ENCODE assay signal across 8 cellular contexts in the genomic region with DNA sequence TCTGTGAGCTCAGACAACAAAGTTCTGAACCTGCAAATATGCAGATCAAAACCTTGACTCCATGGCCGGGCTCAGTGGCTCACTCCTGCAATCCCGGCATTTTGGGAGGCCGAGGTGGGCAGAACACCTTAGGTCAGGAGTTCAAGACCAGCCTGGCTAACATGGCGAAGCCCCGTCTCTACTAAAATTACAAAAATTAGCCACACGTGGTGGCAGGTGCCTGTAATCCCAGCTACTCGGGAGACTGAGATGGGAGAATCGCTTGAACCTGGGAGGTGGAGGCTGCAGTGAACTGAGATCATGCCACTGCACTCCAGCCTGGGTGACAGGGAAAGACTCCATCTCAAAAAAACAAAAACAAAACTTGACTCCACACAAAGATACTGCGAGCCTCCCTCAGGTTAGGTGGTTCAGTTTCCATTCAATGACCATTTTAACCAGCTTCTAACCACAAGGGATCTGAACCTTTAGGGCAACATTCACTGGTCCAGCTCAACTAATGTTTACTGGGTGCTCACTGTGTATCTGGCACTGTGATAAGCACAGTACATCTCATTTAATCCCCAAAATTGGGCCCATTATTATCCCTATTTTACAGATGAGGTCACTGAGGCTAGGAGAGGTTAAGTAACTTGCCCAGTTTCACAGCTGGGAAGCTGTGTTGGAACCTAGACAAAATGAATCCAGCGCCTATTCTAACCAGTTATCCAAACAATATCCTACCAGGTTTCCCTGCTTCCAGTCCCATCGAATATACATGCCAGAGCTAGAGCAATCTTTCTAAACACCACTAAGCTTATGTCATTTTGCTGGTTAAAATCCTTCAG. TPM values are rescaled to one million over a fixed set of nuclear protein-coding genes. Genes with fewer than 3 reads are reported as not detected.
DNase-seq lines count a peak whose midpoint lies in the region; ATAC-seq and TF ChIP-seq lines count a peak whose summit lies in the region.

No MANE protein-coding gene starts in this region.

- peaks cover 72% of the 10 kb centered on the region for H3K36me3 Mint-ChIP-seq in stimulated activated naive CD8-positive, alpha-beta T cell treated with anti-CD3 and anti-CD28 coated beads, Interleukin-15, Interleukin-2, amounts not matched to agents 100 ng/mL and 50 ng/mL, for 24 hours (ENCODE audit: low read depth)
- peaks cover 63% of the 10 kb centered on the region for H3K36me3 Mint-ChIP-seq in activated naive CD8-positive, alpha-beta T cell treated with anti-CD3 and anti-CD28 coated beads, Interleukin-2, amount 50 U/mL, for 24 hours (ENCODE audit: low read depth)

- no peak for TF ChIP-seq POLR2A in vagina (IDR thresholded peaks at IDR 0.05)

- peak overlapping the region; percentile 99 for H3K4me3 Mint-ChIP-seq in stimulated activated naive CD8-positive, alpha-beta T cell treated with anti-CD3 and anti-CD28 coated beads, Interleukin-15, Interleukin-2, amounts not matched to agents 100 ng/mL and 50 ng/mL, for 24 hours
- H3K4me3 Mint-ChIP-seq in activated naive CD8-positive, alpha-beta T cell treated with anti-CD3 and anti-CD28 coated beads, Interleukin-2, amount 50 U/mL, for 24 hours = peak overlapping the region; percentile 98

- intact Hi-C loops in vagina (cut with DNase I) = loop anchor here (10.0 kb wide), 1 partner anchor 584 kb away; no protein-coding TSS in a partner anchor

- no peak for TF ChIP-seq CTCF in vagina (IDR thresholded peaks at IDR 0.05)

- peak overlapping the region; percentile 100 for H3K27ac Mint-ChIP-seq in stimulated activated naive CD8-positive, alpha-beta T cell treated with anti-CD3 and anti-CD28 coated beads, Interleukin-15, Interleukin-2, amounts not matched to agents 100 ng/mL and 50 ng/mL, for 24 hours
- peak overlapping the region; percentile 100 for H3K27ac Mint-ChIP-seq in activated naive CD8-positive, alpha-beta T cell treated with anti-CD3 and anti-CD28 coated beads, Interleukin-2, amount 50 U/mL, for 24 hours

- H3K36me3 ChIP-seq in vagina = peaks cover 0 to 45% of the 10 kb centered on the region in 2 donors

- no peaks in the 10 kb centered on the region for H3K27me3 ChIP-seq in vagina

- ATAC-seq in stimulated activated naive CD8-positive, alpha-beta T cell treated with anti-CD3 and anti-CD28 coated beads, Interleukin-15, Interleukin-2, amounts not matched to agents 100 U/mL and 50 U/mL, for 24 hours = no peak
- no peak for ATAC-seq in activated naive CD8-positive, alpha-beta T cell treated with anti-CD3 and anti-CD28 coated beads, Interleukin-2, amount 50 U/mL, for 24 hours
- ATAC-seq in GM18517 (IDR thresholded peaks at IDR 0.05; ENCODE audit: unreplicated experiment) (no peak), HG02938 (IDR thresholded peaks at IDR 0.05; ENCODE audit: unreplicated experiment) (no peak)

- H3K27ac ChIP-seq in vagina = no peak overlapping the region

- no peaks in the 10 kb centered on the region for H3K9me3 ChIP-seq in vagina

- H3K4me1 ChIP-seq in vagina = peaks cover 25% of the 10 kb centered on the region

- no peak for DNase-seq in stimulated activated naive CD8-positive, alpha-beta T cell treated with anti-CD3 and anti-CD28 coated beads, Interleukin-15, Interleukin-2, amounts not matched to agents 100 U/mL and 50 U/mL, for 24 hours
- no peak for DNase-seq in activated naive CD8-positive, alpha-beta T cell treated with anti-CD3 and anti-CD28 coated beads, Interleukin-2, amount 50 U/mL, for 24 hours
- peak; percentile 21 for DNase-seq in iris pigment epithelial cell (ENCODE audit: low read depth)
- DNase-seq in vagina (ENCODE audit: extremely low spot score in 2 of 2) = no peak
- DNase-seq in inferior parietal cortex (ENCODE audit: extremely low spot score) = no peak

- H3K4me1 Mint-ChIP-seq in stimulated activated naive CD8-positive, alpha-beta T cell treated with anti-CD3 and anti-CD28 coated beads, Interleukin-15, Interleukin-2, amounts not matched to agents 100 ng/mL and 50 ng/mL, for 24 hours (ENCODE audit: low read depth) = peaks cover 58% of the 10 kb centered on the region
- peaks cover 62% of the 10 kb centered on the region for H3K4me1 Mint-ChIP-seq in activated naive CD8-positive, alpha-beta T cell treated with anti-CD3 and anti-CD28 coated beads, Interleukin-2, amount 50 U/mL, for 24 hours

- H3K27me3 Mint-ChIP-seq in stimulated activated naive CD8-positive, alpha-beta T cell treated with anti-CD3 and anti-CD28 coated beads, Interleukin-15, Interleukin-2, amounts not matched to agents 100 ng/mL and 50 ng/mL, for 24 hours = no peaks in the 10 kb centered on the region
- no peaks in the 10 kb centered on the region for H3K27me3 Mint-ChIP-seq in activated naive CD8-positive, alpha-beta T cell treated with anti-CD3 and anti-CD28 coated beads, Interleukin-2, amount 50 U/mL, for 24 hours

- no peaks in the 10 kb centered on the region for H3K9me3 Mint-ChIP-seq in stimulated activated naive CD8-positive, alpha-beta T cell treated with anti-CD3 and anti-CD28 coated beads, Interleukin-15, Interleukin-2, amounts not matched to agents 100 ng/mL and 50 ng/mL, for 24 hours
- no peaks in the 10 kb centered on the region for H3K9me3 Mint-ChIP-seq in activated naive CD8-positive, alpha-beta T cell treated with anti-CD3 and anti-CD28 coated beads, Interleukin-2, amount 50 U/mL, for 24 hours

- H3K4me3 ChIP-seq in vagina = peak overlapping the region; percentile 80 to 84

RNA-seq across cellular contexts. Expression of a gene that starts 1.8 kb away (rescaled TPM):
- total RNA-seq in vagina = 173 TPM

RNA-seq across cellular contexts. Expression of a gene that starts 39.9 kb away (rescaled TPM):
- total RNA-seq in vagina = 11.0 TPM
